Comparison of ENCODE assay signal across 1 cellular context in the genomic region with DNA sequence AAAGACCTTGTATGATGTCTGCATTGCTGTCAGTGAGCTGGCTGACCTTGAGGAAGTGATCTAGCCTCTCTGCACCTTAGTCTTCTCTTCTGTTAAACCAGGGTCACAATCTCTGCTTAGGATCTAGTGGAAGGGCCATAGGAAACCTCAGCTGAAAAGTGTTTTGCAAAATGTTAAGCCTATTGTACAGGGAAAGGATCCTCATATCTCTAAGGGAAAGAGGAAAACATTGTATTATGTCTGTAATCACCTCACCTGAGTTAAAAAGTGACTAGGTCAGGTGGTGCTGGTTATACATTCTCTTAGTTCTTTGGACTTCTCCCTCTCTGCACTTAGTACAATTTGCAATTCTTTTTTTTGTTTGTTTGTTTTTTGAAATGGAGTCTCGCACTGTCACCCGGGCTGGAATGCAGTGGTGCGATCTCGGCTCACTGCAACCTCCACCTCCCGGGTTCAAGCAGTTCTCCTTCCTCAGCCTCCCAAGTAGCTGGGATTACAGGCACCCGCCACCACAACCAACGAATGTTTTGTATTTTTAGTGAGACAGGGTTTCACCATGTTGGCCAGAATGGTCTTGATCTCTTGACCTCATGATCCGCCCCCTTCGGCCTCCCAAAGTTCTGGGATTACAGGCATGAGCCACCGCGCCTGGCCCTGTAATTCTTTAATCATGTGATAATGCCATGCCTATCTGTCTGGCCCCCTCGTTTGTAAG.
TF ChIP-seq lines count a peak whose summit lies in the region.

No MANE protein-coding gene starts in this region.

TF ChIP-seq in HepG2, 621 proteins besides CTCF, POLR2A, EP300 and RAD21 (continued from another document and continues in another):
- TF ChIP-seq MYC (CRISPR knock-in tag; IDR thresholded peaks at IDR 0.05; ENCODE audit: borderline replicate concordance) (peak; percentile 50; the same call in 1 of the 2 replicates), ZNF558 (CRISPR knock-in tag; IDR thresholded peaks at IDR 0.05; ENCODE audit: borderline replicate concordance) (peak; percentile 44; the same call in 1 of the 2 replicates), REXO4 (CRISPR knock-in tag; IDR thresholded peaks at IDR 0.05; ENCODE audit: borderline replicate concordance) (no peak), MAZ (IDR thresholded peaks at IDR 0.05; ENCODE audit: borderline replicate concordance, low read depth, low read length) (no peak), MAZ (CRISPR knock-in tag; IDR thresholded peaks at IDR 0.05; ENCODE audit: low read depth) (0 out of 2 replicates have a peak, but pooled peaks have one; percentile 19), SIN3A (IDR thresholded peaks at IDR 0.05; ENCODE audit: borderline replicate concordance, low read depth, low read length) (no peak), PHF8 (CRISPR knock-in tag; IDR thresholded peaks at IDR 0.05) (peak; percentile 20; the same call in 1 of the 2 replicates), FOXJ3 (CRISPR knock-in tag; IDR thresholded peaks at IDR 0.05; ENCODE audit: borderline replicate concordance) (peak; percentile 82; the same call in 1 of the 2 replicates), MEIS1 (CRISPR knock-in tag; IDR thresholded peaks at IDR 0.05; ENCODE audit: borderline replicate concordance) (peak; percentile 75; the same call in 1 of the 2 replicates), ATF7 (IDR thresholded peaks at IDR 0.05) (peak; percentile 12; the same call in 1 of the 2 replicates), ATF7 (CRISPR knock-in tag; IDR thresholded peaks at IDR 0.05) (no peak), ZNF3 (CRISPR knock-in tag; IDR thresholded peaks at IDR 0.05) (peak; percentile 78), FOSL2 (CRISPR knock-in tag; IDR thresholded peaks at IDR 0.05) (peak; percentile 72), PPARG (CRISPR knock-in tag; conservative IDR thresholded peaks at IDR 0.05) (peak; percentile 80), HMGA1 (CRISPR knock-in tag; conservative IDR thresholded peaks at IDR 0.05) (no peak), ZNF761 (CRISPR knock-in tag; conservative IDR thresholded peaks at IDR 0.05) (peak; percentile 83; the same call in 1 of the 2 replicates), ZBTB8A (CRISPR knock-in tag; IDR thresholded peaks at IDR 0.05; ENCODE audit: borderline replicate concordance, low read depth) (no peak), CC2D1A (CRISPR knock-in tag; IDR thresholded peaks at IDR 0.05) (no peak), ESRRA (CRISPR knock-in tag; IDR thresholded peaks at IDR 0.05; ENCODE audit: low read depth) (peak; percentile 68), SP2 (CRISPR knock-in tag; IDR thresholded peaks at IDR 0.05) (no peak), DR1 (CRISPR knock-in tag; IDR thresholded peaks at IDR 0.05) (no peak), TBL1XR1 (IDR thresholded peaks at IDR 0.05; ENCODE audit: borderline replicate concordance, low read length, partially characterized antibody) (peak; percentile 17), BCL6 (CRISPR knock-in tag; IDR thresholded peaks at IDR 0.05) (peak; percentile 73; the same call in 1 of the 2 replicates), ZNF788 (CRISPR knock-in tag; IDR thresholded peaks at IDR 0.05; ENCODE audit: borderline replicate concordance) (peak; percentile 58; the same call in 1 of the 2 replicates), SIX1 (CRISPR knock-in tag; IDR thresholded peaks at IDR 0.05; ENCODE audit: borderline replicate concordance) (peak; percentile 52), PHF21A (CRISPR knock-in tag; IDR thresholded peaks at IDR 0.05) (peak; percentile 92), ZNF343 (CRISPR knock-in tag; IDR thresholded peaks at IDR 0.05) (peak; percentile 76; the same call in 1 of the 2 replicates), POLR2AphosphoS5 (IDR thresholded peaks at IDR 0.05; ENCODE audit: low read depth, low read length) (peak; percentile 79), ZBTB21 (CRISPR knock-in tag; IDR thresholded peaks at IDR 0.05) (peak; percentile 45; the same call in 1 of the 2 replicates)
- TF ChIP-seq, protein P1, sequence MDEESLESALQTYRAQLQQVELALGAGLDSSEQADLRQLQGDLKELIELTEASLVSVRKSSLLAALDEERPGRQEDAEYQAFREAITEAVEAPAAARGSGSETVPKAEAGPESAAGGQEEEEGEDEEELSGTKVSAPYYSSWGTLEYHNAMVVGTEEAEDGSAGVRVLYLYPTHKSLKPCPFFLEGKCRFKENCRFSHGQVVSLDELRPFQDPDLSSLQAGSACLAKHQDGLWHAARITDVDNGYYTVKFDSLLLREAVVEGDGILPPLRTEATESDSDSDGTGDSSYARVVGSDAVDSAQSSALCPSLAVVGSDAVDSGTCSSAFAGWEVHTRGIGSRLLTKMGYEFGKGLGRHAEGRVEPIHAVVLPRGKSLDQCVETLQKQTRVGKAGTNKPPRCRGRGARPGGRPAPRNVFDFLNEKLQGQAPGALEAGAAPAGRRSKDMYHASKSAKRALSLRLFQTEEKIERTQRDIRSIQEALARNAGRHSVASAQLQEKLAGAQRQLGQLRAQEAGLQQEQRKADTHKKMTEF (CRISPR knock-in tag; IDR thresholded peaks at IDR 0.05), result peak; percentile 96
- TF ChIP-seq, protein P2, sequence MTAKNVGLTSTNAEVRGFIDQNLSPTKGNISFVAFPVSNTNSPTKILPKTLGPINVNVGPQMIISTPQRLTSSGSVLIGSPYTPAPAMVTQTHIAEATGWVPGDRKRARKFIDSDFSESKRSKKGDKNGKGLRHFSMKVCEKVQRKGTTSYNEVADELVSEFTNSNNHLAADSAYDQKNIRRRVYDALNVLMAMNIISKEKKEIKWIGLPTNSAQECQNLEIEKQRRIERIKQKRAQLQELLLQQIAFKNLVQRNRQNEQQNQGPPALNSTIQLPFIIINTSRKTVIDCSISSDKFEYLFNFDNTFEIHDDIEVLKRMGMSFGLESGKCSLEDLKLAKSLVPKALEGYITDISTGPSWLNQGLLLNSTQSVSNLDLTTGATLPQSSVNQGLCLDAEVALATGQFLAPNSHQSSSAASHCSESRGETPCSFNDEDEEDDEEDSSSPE (CRISPR knock-in tag; IDR thresholded peaks at IDR 0.05), result peak; percentile 44; the same call in 1 of the 2 replicates
- TF ChIP-seq, protein P3, sequence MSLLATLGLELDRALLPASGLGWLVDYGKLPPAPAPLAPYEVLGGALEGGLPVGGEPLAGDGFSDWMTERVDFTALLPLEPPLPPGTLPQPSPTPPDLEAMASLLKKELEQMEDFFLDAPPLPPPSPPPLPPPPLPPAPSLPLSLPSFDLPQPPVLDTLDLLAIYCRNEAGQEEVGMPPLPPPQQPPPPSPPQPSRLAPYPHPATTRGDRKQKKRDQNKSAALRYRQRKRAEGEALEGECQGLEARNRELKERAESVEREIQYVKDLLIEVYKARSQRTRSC (CRISPR knock-in tag; IDR thresholded peaks at IDR 0.05; ENCODE audit: low read depth), result no peak
- TF ChIP-seq, protein P4, sequence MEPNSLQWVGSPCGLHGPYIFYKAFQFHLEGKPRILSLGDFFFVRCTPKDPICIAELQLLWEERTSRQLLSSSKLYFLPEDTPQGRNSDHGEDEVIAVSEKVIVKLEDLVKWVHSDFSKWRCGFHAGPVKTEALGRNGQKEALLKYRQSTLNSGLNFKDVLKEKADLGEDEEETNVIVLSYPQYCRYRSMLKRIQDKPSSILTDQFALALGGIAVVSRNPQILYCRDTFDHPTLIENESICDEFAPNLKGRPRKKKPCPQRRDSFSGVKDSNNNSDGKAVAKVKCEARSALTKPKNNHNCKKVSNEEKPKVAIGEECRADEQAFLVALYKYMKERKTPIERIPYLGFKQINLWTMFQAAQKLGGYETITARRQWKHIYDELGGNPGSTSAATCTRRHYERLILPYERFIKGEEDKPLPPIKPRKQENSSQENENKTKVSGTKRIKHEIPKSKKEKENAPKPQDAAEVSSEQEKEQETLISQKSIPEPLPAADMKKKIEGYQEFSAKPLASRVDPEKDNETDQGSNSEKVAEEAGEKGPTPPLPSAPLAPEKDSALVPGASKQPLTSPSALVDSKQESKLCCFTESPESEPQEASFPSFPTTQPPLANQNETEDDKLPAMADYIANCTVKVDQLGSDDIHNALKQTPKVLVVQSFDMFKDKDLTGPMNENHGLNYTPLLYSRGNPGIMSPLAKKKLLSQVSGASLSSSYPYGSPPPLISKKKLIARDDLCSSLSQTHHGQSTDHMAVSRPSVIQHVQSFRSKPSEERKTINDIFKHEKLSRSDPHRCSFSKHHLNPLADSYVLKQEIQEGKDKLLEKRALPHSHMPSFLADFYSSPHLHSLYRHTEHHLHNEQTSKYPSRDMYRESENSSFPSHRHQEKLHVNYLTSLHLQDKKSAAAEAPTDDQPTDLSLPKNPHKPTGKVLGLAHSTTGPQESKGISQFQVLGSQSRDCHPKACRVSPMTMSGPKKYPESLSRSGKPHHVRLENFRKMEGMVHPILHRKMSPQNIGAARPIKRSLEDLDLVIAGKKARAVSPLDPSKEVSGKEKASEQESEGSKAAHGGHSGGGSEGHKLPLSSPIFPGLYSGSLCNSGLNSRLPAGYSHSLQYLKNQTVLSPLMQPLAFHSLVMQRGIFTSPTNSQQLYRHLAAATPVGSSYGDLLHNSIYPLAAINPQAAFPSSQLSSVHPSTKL (CRISPR knock-in tag; IDR thresholded peaks at IDR 0.05), result peak; percentile 88
- TF ChIP-seq, protein P5, sequence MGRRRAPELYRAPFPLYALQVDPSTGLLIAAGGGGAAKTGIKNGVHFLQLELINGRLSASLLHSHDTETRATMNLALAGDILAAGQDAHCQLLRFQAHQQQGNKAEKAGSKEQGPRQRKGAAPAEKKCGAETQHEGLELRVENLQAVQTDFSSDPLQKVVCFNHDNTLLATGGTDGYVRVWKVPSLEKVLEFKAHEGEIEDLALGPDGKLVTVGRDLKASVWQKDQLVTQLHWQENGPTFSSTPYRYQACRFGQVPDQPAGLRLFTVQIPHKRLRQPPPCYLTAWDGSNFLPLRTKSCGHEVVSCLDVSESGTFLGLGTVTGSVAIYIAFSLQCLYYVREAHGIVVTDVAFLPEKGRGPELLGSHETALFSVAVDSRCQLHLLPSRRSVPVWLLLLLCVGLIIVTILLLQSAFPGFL (CRISPR knock-in tag; IDR thresholded peaks at IDR 0.05), result no peak
- TF ChIP-seq, protein P6, sequence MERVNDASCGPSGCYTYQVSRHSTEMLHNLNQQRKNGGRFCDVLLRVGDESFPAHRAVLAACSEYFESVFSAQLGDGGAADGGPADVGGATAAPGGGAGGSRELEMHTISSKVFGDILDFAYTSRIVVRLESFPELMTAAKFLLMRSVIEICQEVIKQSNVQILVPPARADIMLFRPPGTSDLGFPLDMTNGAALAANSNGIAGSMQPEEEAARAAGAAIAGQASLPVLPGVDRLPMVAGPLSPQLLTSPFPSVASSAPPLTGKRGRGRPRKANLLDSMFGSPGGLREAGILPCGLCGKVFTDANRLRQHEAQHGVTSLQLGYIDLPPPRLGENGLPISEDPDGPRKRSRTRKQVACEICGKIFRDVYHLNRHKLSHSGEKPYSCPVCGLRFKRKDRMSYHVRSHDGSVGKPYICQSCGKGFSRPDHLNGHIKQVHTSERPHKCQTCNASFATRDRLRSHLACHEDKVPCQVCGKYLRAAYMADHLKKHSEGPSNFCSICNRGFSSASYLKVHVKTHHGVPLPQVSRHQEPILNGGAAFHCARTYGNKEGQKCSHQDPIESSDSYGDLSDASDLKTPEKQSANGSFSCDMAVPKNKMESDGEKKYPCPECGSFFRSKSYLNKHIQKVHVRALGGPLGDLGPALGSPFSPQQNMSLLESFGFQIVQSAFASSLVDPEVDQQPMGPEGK (CRISPR knock-in tag; IDR thresholded peaks at IDR 0.05), result peak; percentile 29
- TF ChIP-seq, protein P7, sequence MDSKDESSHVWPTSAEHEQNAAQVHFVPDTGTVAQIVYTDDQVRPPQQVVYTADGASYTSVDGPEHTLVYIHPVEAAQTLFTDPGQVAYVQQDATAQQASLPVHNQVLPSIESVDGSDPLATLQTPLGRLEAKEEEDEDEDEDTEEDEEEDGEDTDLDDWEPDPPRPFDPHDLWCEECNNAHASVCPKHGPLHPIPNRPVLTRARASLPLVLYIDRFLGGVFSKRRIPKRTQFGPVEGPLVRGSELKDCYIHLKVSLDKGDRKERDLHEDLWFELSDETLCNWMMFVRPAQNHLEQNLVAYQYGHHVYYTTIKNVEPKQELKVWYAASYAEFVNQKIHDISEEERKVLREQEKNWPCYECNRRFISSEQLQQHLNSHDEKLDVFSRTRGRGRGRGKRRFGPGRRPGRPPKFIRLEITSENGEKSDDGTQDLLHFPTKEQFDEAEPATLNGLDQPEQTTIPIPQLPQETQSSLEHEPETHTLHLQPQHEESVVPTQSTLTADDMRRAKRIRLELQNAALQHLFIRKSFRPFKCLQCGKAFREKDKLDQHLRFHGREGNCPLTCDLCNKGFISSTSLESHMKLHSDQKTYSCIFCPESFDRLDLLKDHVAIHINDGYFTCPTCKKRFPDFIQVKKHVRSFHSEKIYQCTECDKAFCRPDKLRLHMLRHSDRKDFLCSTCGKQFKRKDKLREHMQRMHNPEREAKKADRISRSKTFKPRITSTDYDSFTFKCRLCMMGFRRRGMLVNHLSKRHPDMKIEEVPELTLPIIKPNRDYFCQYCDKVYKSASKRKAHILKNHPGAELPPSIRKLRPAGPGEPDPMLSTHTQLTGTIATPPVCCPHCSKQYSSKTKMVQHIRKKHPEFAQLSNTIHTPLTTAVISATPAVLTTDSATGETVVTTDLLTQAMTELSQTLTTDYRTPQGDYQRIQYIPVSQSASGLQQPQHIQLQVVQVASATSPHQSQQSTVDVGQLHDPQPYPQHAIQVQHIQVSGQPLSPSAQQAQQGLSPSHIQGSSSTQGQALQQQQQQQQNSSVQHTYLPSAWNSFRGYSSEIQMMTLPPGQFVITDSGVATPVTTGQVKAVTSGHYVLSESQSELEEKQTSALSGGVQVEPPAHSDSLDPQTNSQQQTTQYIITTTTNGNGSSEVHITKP (CRISPR knock-in tag; IDR thresholded peaks at IDR 0.05; ENCODE audit: low read depth), result peak; percentile 72; the same call in 1 of the 2 replicates
- TF ChIP-seq, protein P8, sequence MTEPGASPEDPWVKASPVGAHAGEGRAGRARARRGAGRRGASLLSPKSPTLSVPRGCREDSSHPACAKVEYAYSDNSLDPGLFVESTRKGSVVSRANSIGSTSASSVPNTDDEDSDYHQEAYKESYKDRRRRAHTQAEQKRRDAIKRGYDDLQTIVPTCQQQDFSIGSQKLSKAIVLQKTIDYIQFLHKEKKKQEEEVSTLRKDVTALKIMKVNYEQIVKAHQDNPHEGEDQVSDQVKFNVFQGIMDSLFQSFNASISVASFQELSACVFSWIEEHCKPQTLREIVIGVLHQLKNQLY (CRISPR knock-in tag; IDR thresholded peaks at IDR 0.05), result peak; percentile 74
- TF ChIP-seq, protein P9, sequence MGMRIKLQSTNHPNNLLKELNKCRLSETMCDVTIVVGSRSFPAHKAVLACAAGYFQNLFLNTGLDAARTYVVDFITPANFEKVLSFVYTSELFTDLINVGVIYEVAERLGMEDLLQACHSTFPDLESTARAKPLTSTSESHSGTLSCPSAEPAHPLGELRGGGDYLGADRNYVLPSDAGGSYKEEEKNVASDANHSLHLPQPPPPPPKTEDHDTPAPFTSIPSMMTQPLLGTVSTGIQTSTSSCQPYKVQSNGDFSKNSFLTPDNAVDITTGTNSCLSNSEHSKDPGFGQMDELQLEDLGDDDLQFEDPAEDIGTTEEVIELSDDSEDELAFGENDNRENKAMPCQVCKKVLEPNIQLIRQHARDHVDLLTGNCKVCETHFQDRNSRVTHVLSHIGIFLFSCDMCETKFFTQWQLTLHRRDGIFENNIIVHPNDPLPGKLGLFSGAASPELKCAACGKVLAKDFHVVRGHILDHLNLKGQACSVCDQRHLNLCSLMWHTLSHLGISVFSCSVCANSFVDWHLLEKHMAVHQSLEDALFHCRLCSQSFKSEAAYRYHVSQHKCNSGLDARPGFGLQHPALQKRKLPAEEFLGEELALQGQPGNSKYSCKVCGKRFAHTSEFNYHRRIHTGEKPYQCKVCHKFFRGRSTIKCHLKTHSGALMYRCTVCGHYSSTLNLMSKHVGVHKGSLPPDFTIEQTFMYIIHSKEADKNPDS (CRISPR knock-in tag; IDR thresholded peaks at IDR 0.05), result peak; percentile 73; the same call in 1 of the 2 replicates
- TF ChIP-seq, protein P10, sequence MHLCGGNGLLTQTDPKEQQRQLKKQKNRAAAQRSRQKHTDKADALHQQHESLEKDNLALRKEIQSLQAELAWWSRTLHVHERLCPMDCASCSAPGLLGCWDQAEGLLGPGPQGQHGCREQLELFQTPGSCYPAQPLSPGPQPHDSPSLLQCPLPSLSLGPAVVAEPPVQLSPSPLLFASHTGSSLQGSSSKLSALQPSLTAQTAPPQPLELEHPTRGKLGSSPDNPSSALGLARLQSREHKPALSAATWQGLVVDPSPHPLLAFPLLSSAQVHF (CRISPR knock-in tag; IDR thresholded peaks at IDR 0.05), result no peak
